ENCODE assay signal across 24 cellular contexts in genomic region chr10:33588974-33589600, GRCh38.
"Had no signal": no experiment of that assay in that cellular context is flagged by ENCODE, and none has a peak within 500 bp of the region (broad histone marks: within the 10 kb centered on the region; RNA-seq: fewer than 3 reads in every experiment).

No MANE protein-coding gene starts in this region.

- H3K4me3 ChIP-seq: hepatocyte, left ventricle myocardium inferior, mucosa of descending colon, ovary, right atrium auricular region, skin epidermis, stomach, testis, thyroid gland, transverse colon, upper lobe of left lung, vagina had no signal

- H3K9me3 ChIP-seq: mucosa of descending colon, ovary, testis, thyroid gland, transverse colon, upper lobe of left lung, vagina had no signal

- H3K27me3 ChIP-seq: hepatocyte, ovary, right atrium auricular region, testis, thyroid gland, transverse colon, upper lobe of left lung, vagina had no signal

- DNase-seq: kidney; left colon; left ventricle myocardium inferior; midbrain; mucosa of descending colon; naive thymus-derived CD4-positive, alpha-beta T cell; ovary; stimulated activated CD4-positive, alpha-beta T cell treated with anti-CD3 and anti-CD28 coated beads, Interleukin-12 subunit alpha, Interleukin-12 subunit beta, amount 100 ng/mL, for 4 hours; stimulated activated CD4-positive, alpha-beta T cell treated with anti-CD3 and anti-CD28 coated beads, Interleukin-15, amount 100 ng/mL, for 24 hours; stimulated activated CD4-positive, alpha-beta T cell treated with anti-CD3 and anti-CD28 coated beads, Interleukin-2, amount 100 ng/mL, for 24 hours; stimulated activated CD4-positive, alpha-beta T cell treated with anti-CD3 and anti-CD28 coated beads, Interleukin-4, amount 100 ng/mL, for 1 hour; stimulated activated naive B cell treated with anti-CD40 and anti-IgM and Interleukin-4, amounts not matched to agents 10 μg/mL and 1 μg/mL and 100 μg/mL, for 72 hours; stimulated activated naive CD8-positive, alpha-beta T cell treated with anti-CD3 and anti-CD28 coated beads, Interleukin-15, Interleukin-2, amounts not matched to agents 100 U/mL and 50 U/mL, for 24 hours; stomach; testis; thyroid gland; transverse colon; upper lobe of left lung had no signal

- H3K27ac ChIP-seq: hepatocyte, left ventricle myocardium inferior, ovary, right atrium auricular region, skin epidermis, stomach, testis, thyroid gland, transverse colon, upper lobe of left lung, vagina had no signal

- H3K36me3 ChIP-seq: left ventricle myocardium inferior, ovary, right atrium auricular region, stomach, thyroid gland, transverse colon, upper lobe of left lung, vagina had no signal

- H3K4me1 ChIP-seq: left ventricle myocardium inferior, right atrium auricular region, testis, thyroid gland, transverse colon, upper lobe of left lung, vagina had no signal

- ATAC-seq: left colon; mucosa of descending colon; naive thymus-derived CD4-positive, alpha-beta T cell; natural killer cell treated with Interleukin-12 subunit alpha and Interleukin-12 subunit beta and Interleukin-15 and Interleukin-18, amount 100 ng/mL, for 72 hours; sciatic nerve; stimulated activated naive B cell treated with anti-CD40 and anti-IgM and Interleukin-4, amounts not matched to agents 10 μg/mL and 1 μg/mL and 100 μg/mL, for 72 hours; stimulated activated naive CD8-positive, alpha-beta T cell treated with anti-CD3 and anti-CD28 coated beads, Interleukin-15, Interleukin-2, amounts not matched to agents 100 U/mL and 50 U/mL, for 24 hours had no signal
